In genomic region chr17:7579001-7579838, GRCh38 we compare ENCODE assay signal across 8 cellular contexts. TPM values are rescaled to one million over a fixed set of nuclear protein-coding genes. Genes with fewer than 3 reads are reported as not detected.
A peak's percentile ranks its signal among the peaks of the same experiment; 100 is the strongest.
DNase-seq lines count a peak whose midpoint lies in the region; ATAC-seq, FAIRE-seq and TF ChIP-seq lines count a peak whose summit lies in the region.

A gene with protein sequence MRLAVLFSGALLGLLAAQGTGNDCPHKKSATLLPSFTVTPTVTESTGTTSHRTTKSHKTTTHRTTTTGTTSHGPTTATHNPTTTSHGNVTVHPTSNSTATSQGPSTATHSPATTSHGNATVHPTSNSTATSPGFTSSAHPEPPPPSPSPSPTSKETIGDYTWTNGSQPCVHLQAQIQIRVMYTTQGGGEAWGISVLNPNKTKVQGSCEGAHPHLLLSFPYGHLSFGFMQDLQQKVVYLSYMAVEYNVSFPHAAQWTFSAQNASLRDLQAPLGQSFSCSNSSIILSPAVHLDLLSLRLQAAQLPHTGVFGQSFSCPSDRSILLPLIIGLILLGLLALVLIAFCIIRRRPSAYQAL (plus strand): TSS chr17:7579638. CDS start chr17:7579678, 40 bp downstream.

- ATAC-seq in GM21717 (IDR thresholded peaks at IDR 0.05; ENCODE audit: unreplicated experiment) = no peak

- FAIRE-seq in small intestine (lab: Jason Lieb, UNC) = no peak

- DNase-seq in NCI-H2227 (lab: John Stamatoyannopoulos, UW; ENCODE audit: unreplicated experiment) = peak; percentile 16
- no peak for DNase-seq in NCI-H2227 treated with DMSO at 0.1 percent for 48 hours (lab: John Stamatoyannopoulos, UW)
- peak; percentile 71 to 85 for DNase-seq in HL-60 (ENCODE audit: low read depth in 1 of 2, low spot score in 1 of 2)
- peak; percentile 88 to 94 for DNase-seq in SW 1271 (lab: John Stamatoyannopoulos, UW)
- DNase-seq in ascending aorta (ENCODE audit: low spot score in 2 of 2) = peak; percentile 88 to 92
- peak; percentile 35 to 39 for DNase-seq in hippocampal formation (lab: John Stamatoyannopoulos, UW)
- peak; percentile 98 for DNase-seq in small intestine

- H3K9me3 ChIP-seq in ascending aorta (no peaks in the 10 kb centered on the region), small intestine (ENCODE audit: control insufficient read depth, low read depth) (no peaks in the 10 kb centered on the region)

- H3K4me1 ChIP-seq in ascending aorta (peaks cover 20 to 40% of the 10 kb centered on the region in 2 donors), small intestine (ENCODE audit: control insufficient read depth in 2 of 2, insufficient read depth in 1 of 2, low read depth in 1 of 2, low read length in 1 of 2) (peaks cover 3 to 16% of the 10 kb centered on the region in 2 donors)

- H3K36me3 ChIP-seq in ascending aorta = peaks cover 47 to 48% of the 10 kb centered on the region in 2 donors
- H3K36me3 ChIP-seq in small intestine (ENCODE audit: control insufficient read depth in 2 of 2, insufficient read depth in 2 of 2, low read length in 2 of 2) = peaks cover 13 to 19% of the 10 kb centered on the region in 2 donors

- intact Hi-C loops in ascending aorta (cut with DNase I) = no loop called here

- H3K27me3 ChIP-seq in HL-60 (ENCODE audit: insufficient read depth, poor library complexity, severe bottlenecking) = no peaks in the 10 kb centered on the region
- H3K27me3 ChIP-seq in ascending aorta = no peaks in the 10 kb centered on the region
- no peaks in the 10 kb centered on the region for H3K27me3 ChIP-seq in small intestine (ENCODE audit: control insufficient read depth in 2 of 2, insufficient read depth in 2 of 2, low read length in 2 of 2)

- H3K4me3 ChIP-seq in HL-60 (replicated peaks; ENCODE audit: insufficient read depth, low read length) = peak within 1 kb of the TSS; percentile 49
- peak within 1 kb of the TSS; percentile 30 to 65 for H3K4me3 ChIP-seq in ascending aorta
- H3K4me3 ChIP-seq in small intestine (ENCODE audit: low read depth in 1 of 2, low read length in 2 of 2) = peak within 1 kb of the TSS in 1 of 2 donors; percentile 67

- TF ChIP-seq CTCF in HL-60 (IDR thresholded peaks at IDR 0.05; ENCODE audit: insufficient read depth, low read length) = no peak
- no peak for TF ChIP-seq CTCF in ascending aorta (IDR thresholded peaks at IDR 0.05)

- H3K27ac ChIP-seq in HL-60 (replicated peaks) = peak within 1 kb of the TSS; percentile 72
- peak within 1 kb of the TSS; percentile 85 to 87 for H3K27ac ChIP-seq in ascending aorta
- peak within 1 kb of the TSS; percentile 95 to 97 for H3K27ac ChIP-seq in small intestine (ENCODE audit: low read depth in 1 of 2, low read length in 1 of 2)

- WGBS in small intestine, 3 donors = 3 to 10% (median 9%) methylated on average over 6 to 7 of the region's 7 CpGs

RNA-seq across cellular contexts. Expression of the gene that starts here (rescaled TPM):
- total RNA-seq in ascending aorta = 151 TPM
- polyA plus RNA-seq in small intestine = 100 to 1,000 TPM in 2 of 3 donors, 10 to 100 TPM in 1; 60.2 to 201 (median 142) TPM
